Comparison of ENCODE assay signal across 32 cellular contexts in genomic region chr4:182653596-182653995, GRCh38.
DNase-seq lines count a peak whose midpoint lies in the region; ATAC-seq, FAIRE-seq and TF ChIP-seq lines count a peak whose summit lies in the region.
"Had no signal": no experiment of that assay in that cellular context is flagged by ENCODE, and none has a peak within 500 bp of the region (broad histone marks: within the 10 kb centered on the region; RNA-seq: fewer than 3 reads in every experiment).

No MANE protein-coding gene starts in this region.

- H3K9me3 ChIP-seq in endothelial cell of umbilical vein (replicated peaks; ENCODE audit: control insufficient read depth, insufficient read depth, low read length) (no peaks in the 10 kb centered on the region), mesenchymal stem cell (ENCODE audit: control insufficient read depth, low read length) (no peaks in the 10 kb centered on the region), MM.1S (replicated peaks; ENCODE audit: insufficient read depth, low read length) (no peaks in the 10 kb centered on the region)
- H3K9me3 ChIP-seq: adrenal gland, left ventricle myocardium inferior, spleen, upper lobe of left lung had no signal

- no peaks in the 10 kb centered on the region for H3K79me2 ChIP-seq in endothelial cell of umbilical vein (ENCODE audit: control insufficient read depth, insufficient read depth, low read length)
- no peaks in the 10 kb centered on the region for H3K79me2 ChIP-seq in MM.1S (ENCODE audit: low read length)
- H3K79me2 ChIP-seq: hepatocyte had no signal

- CTCF ChIA-PET in endothelial cell of umbilical vein (lab: Charles Lee): interaction anchor here (1.0 kb wide), 1 partner anchor 11 kb away, joined by 3 read pairs; no protein-coding TSS in a partner anchor

- dilution Hi-C loops in endothelial cell of umbilical vein (cut with MboI; ENCODE audit: extremely low pct_ligation_motif_present, low sequenced_read_pairs): no loop called here

- H3K27ac ChIP-seq in endothelial cell of umbilical vein (ENCODE audit: insufficient read depth, low read depth, low read length) (no peak overlapping the region), mesenchymal stem cell (ENCODE audit: low read length, poor library complexity, severe bottlenecking) (peak overlapping the region; percentile 40), MM.1S (ENCODE audit: low read length) (no peak overlapping the region)
- H3K27ac ChIP-seq: adrenal gland, dorsolateral prefrontal cortex, hepatocyte, left ventricle myocardium inferior, RWPE1, SK-N-MC, spleen, upper lobe of left lung, VCaP had no signal

- DNase-seq in Daoy (ENCODE audit: low read depth): peak; percentile 72
- DNase-seq in RPMI7951 (ENCODE audit: low read depth): peak; percentile 6
- peak; percentile 97 for DNase-seq in endothelial cell of umbilical vein (ENCODE audit: low read depth, low spot score)
- no peak for DNase-seq in mesenchymal stem cell
- no peak for DNase-seq in MM.1S
- DNase-seq: activated CD4-positive, alpha-beta T cell treated with anti-CD3 and anti-CD28 coated beads for 48 hours; activated naive CD4-positive, alpha-beta T cell; activated T-cell treated with anti-CD3 and anti-CD28 coated beads, Interleukin-2, amount 50 U/mL, for 4 hours; adrenal gland; DMS53; dorsolateral prefrontal cortex; foreskin fibroblast; H9; left ventricle myocardium inferior; MV-4-11; naive thymus-derived CD4-positive, alpha-beta T cell; NCI-H187; retina; spleen; stimulated activated CD4-positive, alpha-beta T cell treated with anti-CD3 and anti-CD28 coated beads, Interleukin-2, amount 100 ng/mL, for 48 hours; substantia nigra; upper lobe of left lung had no signal

- H2AFZ ChIP-seq in endothelial cell of umbilical vein (ENCODE audit: low read depth, low read length) (no peak overlapping the region), mesenchymal stem cell (ENCODE audit: low read depth, low read length) (peak overlapping the region; percentile 27), MM.1S (ENCODE audit: low read length) (no peak overlapping the region)
- H2AFZ ChIP-seq: hepatocyte had no signal

- H3K23ac ChIP-seq in mesenchymal stem cell (ENCODE audit: low read length in 2 of 2): no peak overlapping the region

- H4K91ac ChIP-seq in mesenchymal stem cell (ENCODE audit: low read length): no peak overlapping the region

- peaks cover 7% of the 10 kb centered on the region for H3K4me1 ChIP-seq in endothelial cell of umbilical vein (ENCODE audit: control insufficient read depth, extremely low read depth, insufficient read depth, low read length)
- H3K4me1 ChIP-seq in mesenchymal stem cell (ENCODE audit: control insufficient read depth, insufficient read depth, low read depth, low read length): no peaks in the 10 kb centered on the region
- no peaks in the 10 kb centered on the region for H3K4me1 ChIP-seq in MM.1S (ENCODE audit: low read length)
- H3K4me1 ChIP-seq: adrenal gland, left ventricle myocardium inferior, spleen, upper lobe of left lung had no signal

- H3K18ac ChIP-seq in mesenchymal stem cell (ENCODE audit: low read depth in 1 of 2, low read length in 2 of 2): no peak overlapping the region

- H2BK12ac ChIP-seq in mesenchymal stem cell (ENCODE audit: low read length in 2 of 2): no peak overlapping the region

- whole genome bisulfite sequencing in mesenchymal stem cell: 90% methylated on average over 2 of the region's 3 CpGs

- H3K9me2 ChIP-seq in MM.1S (replicated peaks; ENCODE audit: insufficient read depth, low read length): no peaks in the 10 kb centered on the region

- H3K79me1 ChIP-seq in mesenchymal stem cell (replicated peaks; ENCODE audit: low read length, poor library complexity, severe bottlenecking): peaks cover 4% of the 10 kb centered on the region

- H3K9ac ChIP-seq in endothelial cell of umbilical vein (replicated peaks; ENCODE audit: extremely low read depth, insufficient read depth, low read length) (no peak overlapping the region), mesenchymal stem cell (ENCODE audit: low read length) (no peak overlapping the region), MM.1S (ENCODE audit: low read length) (no peak overlapping the region)

- intact Hi-C loops in endothelial cell of umbilical vein (cut with micrococcal nuclease): no loop called here

- H2BK120ac ChIP-seq in mesenchymal stem cell (ENCODE audit: low read depth, low read length): no peak overlapping the region

- H3K4me2 ChIP-seq in endothelial cell of umbilical vein (ENCODE audit: insufficient read depth, low read length): no peak overlapping the region
- H3K4me2 ChIP-seq in mesenchymal stem cell (ENCODE audit: low read length, poor library complexity, severe bottlenecking): peak overlapping the region; percentile 39
- no peak overlapping the region for H3K4me2 ChIP-seq in MM.1S (ENCODE audit: low read depth, low read length)
- H3K4me2 ChIP-seq: hepatocyte had no signal

- no peak overlapping the region for H3K4ac ChIP-seq in mesenchymal stem cell (ENCODE audit: low read depth in 1 of 2, low read length in 2 of 2)

- no peaks in the 10 kb centered on the region for H3K36me3 ChIP-seq in endothelial cell of umbilical vein (ENCODE audit: control insufficient read depth in 2 of 2, extremely low read depth in 1 of 2, insufficient read depth in 2 of 2, low read length in 2 of 2)
- peaks cover 0 to 4% of the 10 kb centered on the region in 2 experiments for H3K36me3 ChIP-seq in mesenchymal stem cell (ENCODE audit: control insufficient read depth in 1 of 2, insufficient read depth in 2 of 2, low read depth in 1 of 2, low read length in 2 of 2)
- H3K36me3 ChIP-seq in MM.1S (replicated peaks; ENCODE audit: insufficient read depth, low read length): no peaks in the 10 kb centered on the region
- H3K36me3 ChIP-seq: adrenal gland, left ventricle myocardium inferior, spleen, upper lobe of left lung had no signal

- H3K4me3 ChIP-seq in endothelial cell of umbilical vein (replicated peaks in 1 of 3; ENCODE audit: insufficient read depth in 1 of 3, low read depth in 1 of 3, low read length in 3 of 3): no peak overlapping the region
- H3K4me3 ChIP-seq in mesenchymal stem cell (ENCODE audit: insufficient read depth in 1 of 2, low read depth in 1 of 2, low read length in 2 of 2): no peak overlapping the region
- H3K4me3 ChIP-seq in MM.1S (ENCODE audit: low read length): no peak overlapping the region
- H3K4me3 ChIP-seq: adrenal gland, dorsolateral prefrontal cortex, hepatocyte, K562, left ventricle myocardium inferior, SK-N-MC, spleen, upper lobe of left lung had no signal

- no peak overlapping the region for H4K8ac ChIP-seq in mesenchymal stem cell (ENCODE audit: low read length)

- TF ChIP-seq POLR2A in endothelial cell of umbilical vein (IDR thresholded peaks at IDR 0.05; ENCODE audit: low read depth, low read length): no peak

- no peaks in the 10 kb centered on the region for H3K9me1 ChIP-seq in endothelial cell of umbilical vein (replicated peaks; ENCODE audit: control insufficient read depth, extremely low read depth, insufficient read depth, low read length)

- TF ChIP-seq CTCF in endothelial cell of umbilical vein (IDR thresholded peaks at IDR 0.05; ENCODE audit: extremely low read depth in 1 of 2, insufficient read depth in 1 of 2, low read depth in 1 of 2, low read length in 2 of 2) (no peak), MM.1S (IDR thresholded peaks at IDR 0.05; ENCODE audit: low read length) (no peak)

- FAIRE-seq in endothelial cell of umbilical vein (lab: Jason Lieb, UNC): peak; percentile 73
- FAIRE-seq: bronchial epithelial cell, K562 had no signal

- H4K20me1 ChIP-seq in endothelial cell of umbilical vein (replicated peaks; ENCODE audit: control insufficient read depth, extremely low read depth, insufficient read depth, low read length): no peaks in the 10 kb centered on the region
- no peaks in the 10 kb centered on the region for H4K20me1 ChIP-seq in MM.1S (ENCODE audit: insufficient read depth, low read length)

- POLR2A ChIA-PET in endothelial cell of umbilical vein (lab: Charles Lee): no interaction called here

- no peak overlapping the region for H2BK15ac ChIP-seq in mesenchymal stem cell (ENCODE audit: low read depth, poor library complexity, severe bottlenecking)

- BruUV-seq in endothelial cell of umbilical vein (replicated peaks; lab: Mats Ljungman, UMichigan): no TSS peak

- no peak overlapping the region for H3K14ac ChIP-seq in mesenchymal stem cell (ENCODE audit: low read length in 2 of 2)

- no peaks in the 10 kb centered on the region for H3F3A ChIP-seq in MM.1S (ENCODE audit: insufficient read depth, low read length)

- H3K27me3 ChIP-seq in endothelial cell of umbilical vein (ENCODE audit: control insufficient read depth in 2 of 2, insufficient read depth in 2 of 2, low read length in 2 of 2) (no peaks in the 10 kb centered on the region), mesenchymal stem cell (ENCODE audit: control insufficient read depth in 1 of 2, insufficient read depth in 1 of 2, low read length in 2 of 2) (no peaks in the 10 kb centered on the region), MM.1S (replicated peaks; ENCODE audit: insufficient read depth, low read length) (no peaks in the 10 kb centered on the region)
- H3K27me3 ChIP-seq: adrenal gland, dorsolateral prefrontal cortex, hepatocyte, spleen, upper lobe of left lung had no signal

- no peak overlapping the region for H2AK5ac ChIP-seq in mesenchymal stem cell (ENCODE audit: low read length, severe bottlenecking)

- no peak for ATAC-seq in HG02885 (IDR thresholded peaks at IDR 0.05; ENCODE audit: poor library complexity, unreplicated experiment)
- no peak for ATAC-seq in HG03097 (IDR thresholded peaks at IDR 0.05; ENCODE audit: low FRiP score, unreplicated experiment)
- ATAC-seq in GM19035 (IDR thresholded peaks at IDR 0.05; ENCODE audit: unreplicated experiment): no peak
- ATAC-seq: activated T-cell treated with anti-CD3 and anti-CD28 coated beads, Interleukin-2, amount 50 U/mL, for 4 hours; K562; naive thymus-derived CD4-positive, alpha-beta T cell; stimulated activated effector memory CD8-positive, alpha-beta T cell treated with anti-CD3 and anti-CD28 coated beads, Interleukin-12 subunit alpha, Interleukin-12 subunit beta, amount 100 ng/mL, for 72 hours had no signal

- H2BK5ac ChIP-seq in mesenchymal stem cell (ENCODE audit: low read depth, low read length, poor library complexity, severe bottlenecking): no peak overlapping the region

TF ChIP-seq in endothelial cell of umbilical vein, 7 proteins besides CTCF, POLR2A, EP300 and RAD21 (continues in another document):
- no peak for TF ChIP-seq JUN (IDR thresholded peaks at IDR 0.05; ENCODE audit: borderline replicate concordance, insufficient read depth, insufficient read length, low read depth)
- TF ChIP-seq MAX (IDR thresholded peaks at IDR 0.05; ENCODE audit: insufficient read depth, insufficient read length): no peak
- no peak for TF ChIP-seq MYC (IDR thresholded peaks at IDR 0.05; ENCODE audit: low read depth, low read length)
- TF ChIP-seq EZH2 (IDR thresholded peaks at IDR 0.05; ENCODE audit: borderline replicate concordance, low read depth, low read length, severe bottlenecking): no peak
- no peak for TF ChIP-seq GATA2 (IDR thresholded peaks at IDR 0.05; ENCODE audit: insufficient read depth, insufficient read length, low read depth, low read length)
- TF ChIP-seq POLR2AphosphoS5 (IDR thresholded peaks at IDR 0.05; ENCODE audit: insufficient read depth, low read depth, low read length): no peak

Comparison
In these comparisons a context has a peak if more than half of its experiments do, and no peak if none do; other contexts are left out.
1. DNase-seq: peak in Daoy (single experiment), RPMI7951 (single experiment) and endothelial cell of umbilical vein (single experiment); none in mesenchymal stem cell (single experiment) and MM.1S (single experiment).